Comparison of ENCODE assay signal across 7 cellular contexts in genomic region chr4:83109480-83110221, GRCh38. TPM values are rescaled to one million over a fixed set of nuclear protein-coding genes. Genes with fewer than 3 reads are reported as not detected.
A peak's percentile ranks its signal among the peaks of the same experiment; 100 is the strongest.
DNase-seq lines count a peak whose midpoint lies in the region; ATAC-seq and TF ChIP-seq lines count a peak whose summit lies in the region.

No MANE protein-coding gene starts in this region.

- TF ChIP-seq CTCF in GM13976 (IDR thresholded peaks at IDR 0.05; ENCODE audit: borderline replicate concordance, control extremely low read depth, extremely low read depth, insufficient read depth, missing control alignments) (no peak), endodermal cell (conservative IDR thresholded peaks at IDR 0.05) (no peak), tibial nerve (IDR thresholded peaks at IDR 0.05) (no peak)

- H3K27me3 Mint-ChIP-seq in endodermal cell (ENCODE audit: insufficient read depth): peaks cover 11% of the 10 kb centered on the region

- peaks cover 4% of the 10 kb centered on the region for H3K4me1 Mint-ChIP-seq in endodermal cell

- H3K27me3 ChIP-seq in endodermal cell (ENCODE audit: control insufficient read depth, insufficient read depth, low read length, poor library complexity, severe bottlenecking) (peaks cover 11% of the 10 kb centered on the region), muscle layer of colon (ENCODE audit: control insufficient read depth in 1 of 2, insufficient read depth in 2 of 2, low read length in 2 of 2) (no peaks in the 10 kb centered on the region), tibial nerve (peaks cover 0 to 3% of the 10 kb centered on the region in 2 donors)

- WGBS in endodermal cell (ENCODE audit: insufficient coverage in 1 of 2, insufficient read length in 1 of 2), 2 experiments: 4 to 7% methylated on average over 22 to 64 of the region's 64 CpGs
- WGBS in tibial nerve, 2 donors: 1 to 2% methylated on average over 26 to 50 of the region's 64 CpGs

- H3K27ac ChIP-seq in endodermal cell (ENCODE audit: low read depth, low read length) (no peak overlapping the region), muscle layer of colon (ENCODE audit: low read depth, low read length) (no peak overlapping the region), tibial nerve (peak overlapping the region in 3 of 4 donors; percentile 30 to 78 (median 34))

- H3K9me3 ChIP-seq in endodermal cell (ENCODE audit: control insufficient read depth, low read length) (no peaks in the 10 kb centered on the region), muscle layer of colon (ENCODE audit: low read length) (no peaks in the 10 kb centered on the region), tibial nerve (no peaks in the 10 kb centered on the region)

- no peaks in the 10 kb centered on the region for H3K4me1 ChIP-seq in endodermal cell (ENCODE audit: control insufficient read depth, insufficient read depth, low read length)
- peaks cover 6% of the 10 kb centered on the region for H3K4me1 ChIP-seq in muscle layer of colon (ENCODE audit: insufficient read depth, low read length)
- peaks cover 0 to 12% (median 0%) of the 10 kb centered on the region in 4 donors for H3K4me1 ChIP-seq in tibial nerve

- H3K9ac ChIP-seq in endodermal cell (ENCODE audit: extremely low read depth, low read length, poor library complexity, severe bottlenecking): peak overlapping the region; percentile 34
- no peak overlapping the region for H3K9ac ChIP-seq in muscle layer of colon (ENCODE audit: low read length)

- ATAC-seq in HG02571 (IDR thresholded peaks at IDR 0.05; ENCODE audit: unreplicated experiment): peak; percentile 26

- DNase-seq in GM13976 (ENCODE audit: low spot score): peak; percentile 63
- DNase-seq in NCI-H1105 (lab: John Stamatoyannopoulos, UW): peak; percentile 32
- peak; percentile 63 for DNase-seq in activated CD4-positive, alpha-beta T cell treated with anti-CD3 and anti-CD28 coated beads for 48 hours
- peak; percentile 88 for DNase-seq in endodermal cell
- DNase-seq in tibial nerve (ENCODE audit: low spot score in 2 of 2): no peak

- TF ChIP-seq POLR2A in tibial nerve (IDR thresholded peaks at IDR 0.05): no peak

- H3K36me3 ChIP-seq in endodermal cell (ENCODE audit: control insufficient read depth, insufficient read depth, low read length): no peaks in the 10 kb centered on the region
- H3K36me3 ChIP-seq in muscle layer of colon (ENCODE audit: insufficient read depth, low read length): no peaks in the 10 kb centered on the region
- H3K36me3 ChIP-seq in tibial nerve: no peaks in the 10 kb centered on the region

- H3K36me3 Mint-ChIP-seq in endodermal cell (ENCODE audit: low read depth): no peaks in the 10 kb centered on the region

- in situ Hi-C loops in GM13976 (cut with MboI; ENCODE audit: low sequenced_read_pairs, unreplicated experiment): no loop called here

- H3K4me3 ChIP-seq in endodermal cell (ENCODE audit: low read length): peak overlapping the region; percentile 74
- peak overlapping the region; percentile 54 to 64 for H3K4me3 ChIP-seq in muscle layer of colon (ENCODE audit: low read depth in 1 of 2, low read length in 2 of 2)
- H3K4me3 ChIP-seq in tibial nerve: peak overlapping the region; percentile 36 to 65 (median 58)

- no peak for TF ChIP-seq EP300 in tibial nerve (IDR thresholded peaks at IDR 0.05)

- H3K27ac Mint-ChIP-seq in endodermal cell: peak overlapping the region; percentile 95

- peak overlapping the region; percentile 72 for H3K4me3 Mint-ChIP-seq in endodermal cell

- H3K9me3 Mint-ChIP-seq in endodermal cell: no peaks in the 10 kb centered on the region

RNA-seq across cellular contexts. Expression of gene PLAC8, which starts 4.9 kb away (rescaled TPM):
- total RNA-seq in endodermal cell: 1 to 10 TPM; 1.8 to 2.6 TPM
- polyA plus RNA-seq in endodermal cell (2013, experiment 1 of 2): 0.39 TPM
- polyA plus RNA-seq in endodermal cell (2013, experiment 2 of 2): 2.6 TPM
- total RNA-seq in tibial nerve: 1 to 10 TPM in 2 of 4 donors, under 1 TPM in 1, not detected in 1; 0.20 to 5.7 (median 5.4) TPM

Comparison
In these comparisons a context has a peak if more than half of its experiments do, and no peak if none do; other contexts are left out.
1. DNase-seq: peak in GM13976 (single experiment), NCI-H1105 (single experiment), activated CD4-positive, alpha-beta T cell treated with anti-CD3 and anti-CD28 coated beads for 48 hours (single experiment) and endodermal cell (single experiment); none in tibial nerve (0 of 2).
2. H3K27ac ChIP-seq: peak in tibial nerve (3 of 4); none in endodermal cell (single experiment) and muscle layer of colon (single experiment).
3. Peak in every context shown above with its lines, with median percentiles within 50 percentile points of each other: H3K4me3 ChIP-seq.